Comparison of ENCODE assay signal across 1 cellular context in the genomic region with DNA sequence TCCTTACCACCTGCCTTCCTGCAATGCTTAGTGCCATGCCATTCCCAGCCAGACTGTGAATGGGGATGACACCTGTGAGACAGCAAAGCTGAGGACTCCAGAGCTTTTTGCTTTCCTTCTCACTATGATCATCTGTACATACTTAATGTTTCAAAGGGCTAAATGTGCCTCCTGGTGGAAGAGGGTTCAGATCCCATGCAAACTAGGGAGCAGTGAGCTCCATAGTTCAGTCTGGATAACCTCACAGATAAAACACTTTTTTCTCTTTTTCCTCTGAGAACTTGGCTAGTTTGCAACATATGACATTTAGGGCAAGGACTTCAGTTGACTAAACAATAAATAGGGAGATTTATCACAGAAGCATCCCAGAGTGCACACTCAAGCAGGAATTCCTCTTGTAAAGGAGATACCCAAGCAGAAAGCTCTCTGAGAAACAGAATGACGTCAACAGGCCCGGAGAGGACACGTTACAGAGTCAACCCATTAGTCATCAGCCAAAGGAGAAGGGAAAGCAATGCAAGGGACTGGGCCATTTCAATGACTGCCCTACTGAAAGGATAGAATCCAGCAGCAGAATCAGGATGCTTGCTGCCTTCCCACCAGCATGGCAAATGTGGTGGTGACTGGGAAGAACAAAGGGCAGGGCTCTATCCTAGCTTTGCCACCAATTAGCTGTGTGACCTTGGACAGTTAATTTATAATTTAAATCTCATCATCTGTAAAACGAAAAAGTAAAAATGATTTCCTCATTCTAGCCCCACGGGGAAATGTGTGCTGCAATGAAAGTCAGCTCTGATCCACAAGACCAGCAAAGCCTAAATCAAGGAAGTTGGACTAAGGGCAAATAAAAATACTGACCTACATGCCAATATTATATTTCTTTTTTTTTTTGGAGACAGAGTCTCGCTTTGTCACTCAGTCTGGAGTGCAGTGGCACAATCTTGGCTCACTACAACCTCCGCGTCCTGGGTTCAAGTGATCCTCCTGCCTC.
A peak's percentile ranks its signal among the peaks of the same experiment; 100 is the strongest.
TF ChIP-seq lines count a peak whose summit lies in the region.

No MANE protein-coding gene starts in this region.

TF ChIP-seq in SK-N-SH, 30 proteins besides CTCF, POLR2A, EP300 and RAD21 (continued from another document):
- TF ChIP-seq, protein P1, sequence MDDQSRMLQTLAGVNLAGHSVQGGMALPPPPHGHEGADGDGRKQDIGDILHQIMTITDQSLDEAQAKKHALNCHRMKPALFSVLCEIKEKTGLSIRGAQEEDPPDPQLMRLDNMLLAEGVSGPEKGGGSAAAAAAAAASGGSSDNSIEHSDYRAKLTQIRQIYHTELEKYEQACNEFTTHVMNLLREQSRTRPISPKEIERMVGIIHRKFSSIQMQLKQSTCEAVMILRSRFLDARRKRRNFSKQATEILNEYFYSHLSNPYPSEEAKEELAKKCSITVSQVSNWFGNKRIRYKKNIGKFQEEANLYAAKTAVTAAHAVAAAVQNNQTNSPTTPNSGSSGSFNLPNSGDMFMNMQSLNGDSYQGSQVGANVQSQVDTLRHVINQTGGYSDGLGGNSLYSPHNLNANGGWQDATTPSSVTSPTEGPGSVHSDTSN (IDR thresholded peaks at IDR 0.05): peak; percentile 53; the same call in 1 of the 2 replicates
- TF ChIP-seq YY1 (IDR thresholded peaks at IDR 0.05; ENCODE audit: low read depth) (no peak), MXI1 (IDR thresholded peaks at IDR 0.05; ENCODE audit: low read depth, low read length) (no peak), GABPA (IDR thresholded peaks at IDR 0.05; ENCODE audit: low read depth) (no peak), FOXJ3 (CRISPR knock-in tag; IDR thresholded peaks at IDR 0.05) (no peak), RXRA (IDR thresholded peaks at IDR 0.05; ENCODE audit: borderline replicate concordance, low read depth) (peak; percentile 21; the same call in 1 of the 2 replicates), RCOR1 (IDR thresholded peaks at IDR 0.05; ENCODE audit: low read length) (no peak), JUND (IDR thresholded peaks at IDR 0.05) (peak; percentile 69), POLR2AphosphoS5 (IDR thresholded peaks at IDR 0.05; ENCODE audit: low read depth, low read length) (0 out of 2 replicates have a peak, but pooled peaks have one; percentile 21), TEAD4 (IDR thresholded peaks at IDR 0.05; ENCODE audit: borderline replicate concordance, insufficient read depth) (peak; percentile 12; the same call in 1 of the 2 replicates), FOSL2 (IDR thresholded peaks at IDR 0.05; ENCODE audit: borderline replicate concordance, low read depth) (peak; percentile 71), GATA2 (CRISPR knock-in tag; IDR thresholded peaks at IDR 0.05) (no peak), SMC3 (IDR thresholded peaks at IDR 0.05; ENCODE audit: low read depth, low read length) (peak; percentile 8; the same call in 1 of the 2 replicates)
- TF ChIP-seq, protein P2, sequence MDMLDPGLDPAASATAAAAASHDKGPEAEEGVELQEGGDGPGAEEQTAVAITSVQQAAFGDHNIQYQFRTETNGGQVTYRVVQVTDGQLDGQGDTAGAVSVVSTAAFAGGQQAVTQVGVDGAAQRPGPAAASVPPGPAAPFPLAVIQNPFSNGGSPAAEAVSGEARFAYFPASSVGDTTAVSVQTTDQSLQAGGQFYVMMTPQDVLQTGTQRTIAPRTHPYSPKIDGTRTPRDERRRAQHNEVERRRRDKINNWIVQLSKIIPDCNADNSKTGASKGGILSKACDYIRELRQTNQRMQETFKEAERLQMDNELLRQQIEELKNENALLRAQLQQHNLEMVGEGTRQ (IDR thresholded peaks at IDR 0.05; ENCODE audit: borderline replicate concordance, low read depth, low read length): no peak
- TF ChIP-seq, protein P3, sequence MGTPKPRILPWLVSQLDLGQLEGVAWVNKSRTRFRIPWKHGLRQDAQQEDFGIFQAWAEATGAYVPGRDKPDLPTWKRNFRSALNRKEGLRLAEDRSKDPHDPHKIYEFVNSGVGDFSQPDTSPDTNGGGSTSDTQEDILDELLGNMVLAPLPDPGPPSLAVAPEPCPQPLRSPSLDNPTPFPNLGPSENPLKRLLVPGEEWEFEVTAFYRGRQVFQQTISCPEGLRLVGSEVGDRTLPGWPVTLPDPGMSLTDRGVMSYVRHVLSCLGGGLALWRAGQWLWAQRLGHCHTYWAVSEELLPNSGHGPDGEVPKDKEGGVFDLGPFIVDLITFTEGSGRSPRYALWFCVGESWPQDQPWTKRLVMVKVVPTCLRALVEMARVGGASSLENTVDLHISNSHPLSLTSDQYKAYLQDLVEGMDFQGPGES (IDR thresholded peaks at IDR 0.05; ENCODE audit: low read depth, low read length): no peak
